ENCODE assay signal across 17 cellular contexts in the genomic region with DNA sequence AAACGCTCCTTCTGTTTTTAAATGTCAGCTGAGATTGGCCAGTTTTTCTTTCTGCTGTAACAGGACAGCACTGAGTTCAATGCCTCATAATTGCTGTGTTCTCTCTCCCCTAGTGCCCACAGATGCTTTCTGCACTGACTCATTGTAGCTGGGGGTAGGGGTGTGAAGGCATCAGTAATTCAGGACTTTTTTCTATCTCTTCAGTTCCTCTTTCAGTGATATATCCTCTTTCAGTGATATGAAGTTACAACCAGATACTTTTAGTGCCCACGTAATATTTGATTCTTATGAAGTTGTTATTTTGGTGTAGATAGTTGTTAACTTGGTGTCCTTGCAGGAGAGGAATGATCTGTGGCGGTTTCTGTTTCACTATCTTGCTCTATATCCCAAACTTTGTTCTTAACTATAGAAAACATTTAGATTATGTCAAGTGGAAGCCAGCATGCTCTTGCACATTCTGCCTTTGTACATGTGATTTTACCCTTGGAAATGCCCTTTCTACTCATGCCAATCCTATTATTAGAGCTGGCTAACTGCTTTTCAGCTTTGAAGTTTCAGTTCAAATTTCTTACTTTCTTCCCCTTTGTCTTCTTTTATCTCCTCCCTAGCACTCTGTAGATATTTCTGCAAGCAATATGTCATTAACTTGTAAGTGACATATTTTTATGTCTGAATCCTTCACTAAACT.
DNase-seq lines count a peak whose midpoint lies in the region; ATAC-seq, FAIRE-seq and TF ChIP-seq lines count a peak whose summit lies in the region.
"Had no signal": no experiment of that assay in that cellular context is flagged by ENCODE, and none has a peak within 500 bp of the region (broad histone marks: within the 10 kb centered on the region; RNA-seq: fewer than 3 reads in every experiment).

No MANE protein-coding gene starts in this region.

- peak; percentile 52 for FAIRE-seq in kidney (lab: Jason Lieb, UNC)
- FAIRE-seq: endothelial cell of umbilical vein had no signal

- H3K79me1 ChIP-seq in H9 (ENCODE audit: insufficient read depth, low read depth, low read length, poor library complexity, severe bottlenecking), result no peaks in the 10 kb centered on the region

- H3T11ph ChIP-seq in H9 (ENCODE audit: low read length), result no peak overlapping the region

- H3K4ac ChIP-seq in H9 (ENCODE audit: low read depth, low read length), result no peak overlapping the region

- H4K5ac ChIP-seq in H9 (ENCODE audit: insufficient read length, low read depth, low read length), result no peak overlapping the region

- H2BK120ac ChIP-seq in H9 (ENCODE audit: low read depth, low read length, poor library complexity, severe bottlenecking), result no peak overlapping the region

- no peaks in the 10 kb centered on the region for H3K36me3 ChIP-seq in kidney (ENCODE audit: control insufficient read depth in 1 of 2, insufficient read depth in 2 of 2, low read length in 2 of 2)
- H3K36me3 ChIP-seq: gastroesophageal sphincter, neutrophil, thyroid gland had no signal

- intact Hi-C loops in kidney (cut with DNase I), result no loop called here

- H3K36me3 Mint-ChIP-seq in H9 (ENCODE audit: insufficient read depth in 1 of 3, low read depth in 3 of 3), result peaks cover 6 to 20% (median 11%) of the 10 kb centered on the region in 3 experiments; a peak in 5 of 7 replicates
- no peaks in the 10 kb centered on the region for H3K36me3 Mint-ChIP-seq in stimulated activated effector memory CD8-positive, alpha-beta T cell treated with anti-CD3 and anti-CD28 coated beads, Interleukin-12 subunit alpha, Interleukin-12 subunit beta, amount 100 ng/mL, for 72 hours
- H3K36me3 Mint-ChIP-seq: T-cell had no signal

- H3K14ac ChIP-seq in H9 (ENCODE audit: insufficient read depth, low read length), result no peak overlapping the region

- peak; percentile 62 for ATAC-seq in GM18517 (IDR thresholded peaks at IDR 0.05; ENCODE audit: unreplicated experiment)
- ATAC-seq in GM21723 (IDR thresholded peaks at IDR 0.05; ENCODE audit: unreplicated experiment), result peak; percentile 70
- ATAC-seq in HG03378 (IDR thresholded peaks at IDR 0.05; ENCODE audit: unreplicated experiment), result peak; percentile 87
- ATAC-seq in stimulated activated effector memory CD8-positive, alpha-beta T cell treated with anti-CD3 and anti-CD28 coated beads, Interleukin-12 subunit alpha, Interleukin-12 subunit beta, amount 100 ng/mL, for 72 hours, result no peak
- ATAC-seq: gastroesophageal sphincter, T-cell had no signal

- H3K9ac ChIP-seq in kidney (ENCODE audit: low read length in 2 of 2) (no peak overlapping the region), H9 (ENCODE audit: extremely low read depth, insufficient read length, low read length) (no peak overlapping the region)

- TF ChIP-seq CTCF in kidney (IDR thresholded peaks at IDR 0.05; ENCODE audit: borderline replicate concordance, extremely low read depth, insufficient read depth), result no peak
- TF ChIP-seq CTCF in coronary artery (IDR thresholded peaks at IDR 0.05), result no peak
- no peak for TF ChIP-seq CTCF in H9 (conservative IDR thresholded peaks at IDR 0.05)

- H3K27me3 Mint-ChIP-seq in H9 (ENCODE audit: low read depth), result no peaks in the 10 kb centered on the region
- H3K27me3 Mint-ChIP-seq: T-cell had no signal

- H2AK5ac ChIP-seq in H9 (ENCODE audit: insufficient read length, low read length), result no peak overlapping the region

- no peak overlapping the region for H2BK20ac ChIP-seq in H9 (ENCODE audit: low read depth, low read length, poor library complexity, severe bottlenecking)

- H2BK12ac ChIP-seq in H9 (ENCODE audit: insufficient read length, low read depth, low read length), result no peak overlapping the region

- H3K27ac Mint-ChIP-seq in H9, result no peak overlapping the region
- H3K27ac Mint-ChIP-seq in stimulated activated effector memory CD8-positive, alpha-beta T cell treated with anti-CD3 and anti-CD28 coated beads, Interleukin-12 subunit alpha, Interleukin-12 subunit beta, amount 100 ng/mL, for 72 hours, result no peak overlapping the region
- H3K27ac Mint-ChIP-seq: T-cell had no signal

- H3K18ac ChIP-seq in H9 (ENCODE audit: insufficient read length, low read depth, low read length), result no peak overlapping the region

- H3K23me2 ChIP-seq in H9 (ENCODE audit: insufficient read length, low read depth, low read length, poor library complexity, severe bottlenecking), result no peaks in the 10 kb centered on the region

- H3K4me3 ChIP-seq in kidney (ENCODE audit: low read length in 2 of 2), result no peak overlapping the region
- H3K4me3 ChIP-seq in coronary artery, result no peak overlapping the region
- H3K4me3 ChIP-seq: gastroesophageal sphincter, thyroid gland had no signal

- no peak overlapping the region for H3K27ac ChIP-seq in kidney (ENCODE audit: low read depth in 2 of 2, low read length in 2 of 2)
- no peak overlapping the region for H3K27ac ChIP-seq in coronary artery
- no peak overlapping the region for H3K27ac ChIP-seq in H9 (ENCODE audit: insufficient read length, low read depth, low read length)
- H3K27ac ChIP-seq: gastroesophageal sphincter, neutrophil, thyroid gland had no signal

- no peak overlapping the region for H3K4me3 Mint-ChIP-seq in H9
- H3K4me3 Mint-ChIP-seq in stimulated activated effector memory CD8-positive, alpha-beta T cell treated with anti-CD3 and anti-CD28 coated beads, Interleukin-12 subunit alpha, Interleukin-12 subunit beta, amount 100 ng/mL, for 72 hours, result no peak overlapping the region
- H3K4me3 Mint-ChIP-seq: T-cell had no signal

- H3K4me2 ChIP-seq in H9 (ENCODE audit: insufficient read depth, insufficient read length, low read length), result no peak overlapping the region

- no peaks in the 10 kb centered on the region; the same call in 1 of the 2 replicates for H3K79me2 ChIP-seq in H9 (ENCODE audit: insufficient read depth, low read length)

- H2BK5ac ChIP-seq in H9 (ENCODE audit: insufficient read length, low read length), result no peak overlapping the region

- H2BK15ac ChIP-seq in H9 (ENCODE audit: low read depth, low read length), result no peak overlapping the region

- H4K20me1 ChIP-seq in H9 (ENCODE audit: control insufficient read depth, insufficient read depth, insufficient read length), result no peaks in the 10 kb centered on the region

- DNase-seq in kidney, result no peak
- no peak for DNase-seq in LoVo (ENCODE audit: low spot score)
- DNase-seq in coronary artery (ENCODE audit: low spot score), result no peak
- no peak for DNase-seq in H9
- no peak for DNase-seq in stimulated activated effector memory CD8-positive, alpha-beta T cell treated with anti-CD3 and anti-CD28 coated beads, Interleukin-12 subunit alpha, Interleukin-12 subunit beta, amount 100 ng/mL, for 72 hours (ENCODE audit: low spot score in 2 of 2)
- DNase-seq: activated CD8-positive, alpha-beta memory T cell treated with anti-CD3 and anti-CD28 coated beads for 24 hours; NCI-H774; RPMI8226; stimulated activated CD4-positive, alpha-beta T cell treated with anti-CD3 and anti-CD28 coated beads, Interleukin-4, amount 100 ng/mL, for 1 hour; T-cell; thyroid gland had no signal

- WGBS in H9 (ENCODE audit: extremely low coverage, insufficient read length, low lambda C conversion rate), result no CpG with 5 or more reads among the region's 3 CpGs

- H3K9me3 Mint-ChIP-seq in H9, result peaks cover 10 to 14% of the 10 kb centered on the region in 2 experiments
- peaks cover 12% of the 10 kb centered on the region for H3K9me3 Mint-ChIP-seq in stimulated activated effector memory CD8-positive, alpha-beta T cell treated with anti-CD3 and anti-CD28 coated beads, Interleukin-12 subunit alpha, Interleukin-12 subunit beta, amount 100 ng/mL, for 72 hours
- H3K9me3 Mint-ChIP-seq: T-cell had no signal

- H3K4me1 Mint-ChIP-seq in H9, result peaks cover 0 to 8% of the 10 kb centered on the region in 2 experiments; a peak in 1 of 4 replicates
- H3K4me1 Mint-ChIP-seq in stimulated activated effector memory CD8-positive, alpha-beta T cell treated with anti-CD3 and anti-CD28 coated beads, Interleukin-12 subunit alpha, Interleukin-12 subunit beta, amount 100 ng/mL, for 72 hours, result no peaks in the 10 kb centered on the region
- H3K4me1 Mint-ChIP-seq: T-cell had no signal

- no peaks in the 10 kb centered on the region for H3K27me3 ChIP-seq in H9 (ENCODE audit: insufficient read depth, low read length)
- H3K27me3 ChIP-seq: gastroesophageal sphincter, neutrophil, thyroid gland had no signal

- no peak overlapping the region for H2AFZ ChIP-seq in H9 (ENCODE audit: low read length)

- no peak overlapping the region for H4K8ac ChIP-seq in H9 (replicated peaks; ENCODE audit: insufficient read length, low read depth, low read length)

- H3K56ac ChIP-seq in H9 (ENCODE audit: insufficient read length, low read depth, low read length), result no peak overlapping the region

- no peak overlapping the region for H3K23ac ChIP-seq in H9 (ENCODE audit: insufficient read length, low read depth, low read length)

- H3K4me1 ChIP-seq in kidney (ENCODE audit: control insufficient read depth in 1 of 2, insufficient read depth in 1 of 2, low read depth in 1 of 2, low read length in 2 of 2) (no peaks in the 10 kb centered on the region), H9 (ENCODE audit: insufficient read depth, low read length) (no peaks in the 10 kb centered on the region)
- H3K4me1 ChIP-seq: gastroesophageal sphincter, thyroid gland had no signal

- H3K9me3 ChIP-seq in kidney (ENCODE audit: control insufficient read depth in 1 of 2, low read length in 2 of 2), result no peaks in the 10 kb centered on the region
- H3K9me3 ChIP-seq in H9 (ENCODE audit: control insufficient read depth, low read depth, low read length), result no peaks in the 10 kb centered on the region
- H3K9me3 ChIP-seq: gastroesophageal sphincter, neutrophil, thyroid gland had no signal

- H4K91ac ChIP-seq in H9 (ENCODE audit: insufficient read length, low read depth, low read length), result no peak overlapping the region
